8 cellular contexts compared by ENCODE assay signal in genomic region chr2:237696471-237696870, GRCh38.
DNase-seq lines count a peak whose midpoint lies in the region; ATAC-seq lines count a peak whose summit lies in the region.

No MANE protein-coding gene starts in this region.

- peaks cover 31% of the 10 kb centered on the region for H3K79me2 ChIP-seq in trophoblast cell (ENCODE audit: control insufficient read depth, insufficient read depth, low read length, poor library complexity)

- H3K4me3 ChIP-seq in trophoblast cell (ENCODE audit: low read depth, low read length) = no peak overlapping the region

- ATAC-seq in GM18511 (IDR thresholded peaks at IDR 0.05; ENCODE audit: unreplicated experiment) = peak; percentile 30
- peak; percentile 24 for ATAC-seq in HG02885 (IDR thresholded peaks at IDR 0.05; ENCODE audit: poor library complexity, unreplicated experiment)
- ATAC-seq in activated naive CD8-positive, alpha-beta T cell treated with anti-CD3 and anti-CD28 coated beads, Interleukin-2, amount 10 ng/mL, durations not matched to agents 7 days and 5 days (ENCODE audit: low read depth) = no peak
- ATAC-seq in activated CD4-positive, CD25-positive, alpha-beta regulatory T cell treated with anti-CD3 and anti-CD28 coated beads, Interleukin-2, amount 50 U/mL, for 24 hours = no peak
- no peak for ATAC-seq in GM21526 (IDR thresholded peaks at IDR 0.05; ENCODE audit: low FRiP score, unreplicated experiment)

- peak overlapping the region; percentile 96 for H3K27ac Mint-ChIP-seq in activated naive CD8-positive, alpha-beta T cell treated with anti-CD3 and anti-CD28 coated beads, Interleukin-2, amount 10 ng/mL, durations not matched to agents 7 days and 5 days

- no peak overlapping the region for H2BK5ac ChIP-seq in trophoblast cell (ENCODE audit: low read depth, low read length, poor library complexity)

- peaks cover 63% of the 10 kb centered on the region for H3K4me1 Mint-ChIP-seq in activated naive CD8-positive, alpha-beta T cell treated with anti-CD3 and anti-CD28 coated beads, Interleukin-2, amount 10 ng/mL, durations not matched to agents 7 days and 5 days

- H3K4me2 ChIP-seq in trophoblast cell (ENCODE audit: low read length) = no peak overlapping the region

- H2AK5ac ChIP-seq in trophoblast cell (ENCODE audit: low read length) = no peak overlapping the region

- no peak overlapping the region for H3K23ac ChIP-seq in trophoblast cell (ENCODE audit: low read length)

- H3K4me3 Mint-ChIP-seq in activated naive CD8-positive, alpha-beta T cell treated with anti-CD3 and anti-CD28 coated beads, Interleukin-2, amount 10 ng/mL, durations not matched to agents 7 days and 5 days = peak overlapping the region; percentile 97

- H3K27me3 ChIP-seq in trophoblast cell (ENCODE audit: insufficient read depth, low read length) = no peaks in the 10 kb centered on the region

- H2AFZ ChIP-seq in trophoblast cell (ENCODE audit: insufficient read depth, low read length, poor library complexity) = no peak overlapping the region

- no peak overlapping the region for H3K27ac ChIP-seq in trophoblast cell (ENCODE audit: low read depth, low read length)

- H3K4ac ChIP-seq in trophoblast cell (ENCODE audit: low read depth, low read length) = no peak overlapping the region

- no peak overlapping the region for H4K91ac ChIP-seq in trophoblast cell (ENCODE audit: low read depth, low read length)

- no peak overlapping the region for H2BK12ac ChIP-seq in trophoblast cell (ENCODE audit: low read length)

- H3K79me1 ChIP-seq in trophoblast cell (ENCODE audit: low read length) = peaks cover 22% of the 10 kb centered on the region

- H3K9me3 ChIP-seq in trophoblast cell (ENCODE audit: insufficient read depth, low read depth, low read length) = no peaks in the 10 kb centered on the region

- no peak overlapping the region for H3K14ac ChIP-seq in trophoblast cell (ENCODE audit: low read length)

- DNase-seq in activated naive CD8-positive, alpha-beta T cell treated with anti-CD3 and anti-CD28 coated beads, Interleukin-2, amount 10 ng/mL, durations not matched to agents 7 days and 5 days = no peak
- DNase-seq in trophoblast cell (no peak), NCI-H524 treated with DMSO at 0.1 percent for 48 hours (lab: John Stamatoyannopoulos, UW) (no peak), NCI-H524 (lab: John Stamatoyannopoulos, UW) (no peak)

- WGBS in trophoblast cell (ENCODE audit: extremely low coverage, insufficient coverage, insufficient read length) = no CpG with 5 or more reads among the region's 5 CpGs

- H2BK120ac ChIP-seq in trophoblast cell (ENCODE audit: insufficient read depth, low read length, poor library complexity) = no peak overlapping the region

- H4K12ac ChIP-seq in trophoblast cell (ENCODE audit: low read depth, low read length) = no peak overlapping the region

- H3K9me3 Mint-ChIP-seq in activated naive CD8-positive, alpha-beta T cell treated with anti-CD3 and anti-CD28 coated beads, Interleukin-2, amount 10 ng/mL, durations not matched to agents 7 days and 5 days = no peaks in the 10 kb centered on the region

- peaks cover 46 to 58% of the 10 kb centered on the region in 2 experiments for H3K4me1 ChIP-seq in trophoblast cell (ENCODE audit: control insufficient read depth in 1 of 2, insufficient read depth in 2 of 2, low read length in 2 of 2)

- no peak overlapping the region for H3K9ac ChIP-seq in trophoblast cell (ENCODE audit: low read length)

- H3K36me3 Mint-ChIP-seq in activated naive CD8-positive, alpha-beta T cell treated with anti-CD3 and anti-CD28 coated beads, Interleukin-2, amount 10 ng/mL, durations not matched to agents 7 days and 5 days = peaks cover 21% of the 10 kb centered on the region

- no peaks in the 10 kb centered on the region for H3K27me3 Mint-ChIP-seq in activated naive CD8-positive, alpha-beta T cell treated with anti-CD3 and anti-CD28 coated beads, Interleukin-2, amount 10 ng/mL, durations not matched to agents 7 days and 5 days

- H3K18ac ChIP-seq in trophoblast cell (ENCODE audit: low read length) = peak overlapping the region; percentile 22

- H4K8ac ChIP-seq in trophoblast cell (ENCODE audit: low read depth, low read length) = no peak overlapping the region

- no peaks in the 10 kb centered on the region for H3K36me3 ChIP-seq in trophoblast cell (ENCODE audit: control insufficient read depth in 1 of 2, insufficient read depth in 2 of 2, low read length in 2 of 2)

- POLR2A ChIA-PET in activated naive CD8-positive, alpha-beta T cell treated with anti-CD3 and anti-CD28 coated beads, Interleukin-2, amount 10 ng/mL, durations not matched to agents 7 days and 5 days (lab: Charles Lee) = interaction anchor here (1.0 to 3.2 kb wide), 5 partner anchors 9 to 96 kb away, joined by 4 to 21 read pairs (median 4); no protein-coding TSS in a partner anchor

Comparison
In these comparisons a context has a peak if more than half of its experiments do, and no peak if none do; other contexts are left out.
1. ATAC-seq: peak in GM18511 (single experiment) and HG02885 (single experiment); none in activated naive CD8-positive, alpha-beta T cell treated with anti-CD3 and anti-CD28 coated beads, Interleukin-2, amount 10 ng/mL, durations not matched to agents 7 days and 5 days (single experiment), activated CD4-positive, CD25-positive, alpha-beta regulatory T cell treated with anti-CD3 and anti-CD28 coated beads, Interleukin-2, amount 50 U/mL, for 24 hours (0 of 2) and GM21526 (single experiment).